Comparison of ENCODE assay signal across 17 cellular contexts in the genomic region with DNA sequence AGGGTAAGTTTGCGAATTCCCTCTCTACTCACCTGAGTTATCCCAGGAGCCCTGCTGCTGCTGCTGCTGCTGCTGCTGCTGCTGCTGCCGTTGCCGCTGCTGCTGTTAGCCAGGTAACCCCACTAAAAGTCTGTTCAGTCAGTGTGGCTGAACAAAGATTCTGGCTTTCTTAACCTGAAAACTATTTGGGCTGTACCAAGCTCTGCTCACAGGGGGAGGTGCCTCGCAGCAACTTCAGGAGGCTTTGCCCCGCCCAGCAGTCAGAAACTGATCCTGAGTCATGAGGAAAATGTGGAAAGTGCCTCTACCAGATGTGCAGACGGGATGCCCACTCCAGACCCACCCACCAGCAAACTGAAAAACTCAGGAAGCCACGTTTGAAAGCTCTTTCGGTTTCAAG. TPM values are rescaled to one million over a fixed set of nuclear protein-coding genes. Genes with fewer than 3 reads are reported as not detected.
DNase-seq lines count a peak whose midpoint lies in the region; ATAC-seq and TF ChIP-seq lines count a peak whose summit lies in the region.
"Had no signal": no experiment of that assay in that cellular context is flagged by ENCODE, and none has a peak within 500 bp of the region (broad histone marks: within the 10 kb centered on the region; RNA-seq: fewer than 3 reads in every experiment).

A gene with protein sequence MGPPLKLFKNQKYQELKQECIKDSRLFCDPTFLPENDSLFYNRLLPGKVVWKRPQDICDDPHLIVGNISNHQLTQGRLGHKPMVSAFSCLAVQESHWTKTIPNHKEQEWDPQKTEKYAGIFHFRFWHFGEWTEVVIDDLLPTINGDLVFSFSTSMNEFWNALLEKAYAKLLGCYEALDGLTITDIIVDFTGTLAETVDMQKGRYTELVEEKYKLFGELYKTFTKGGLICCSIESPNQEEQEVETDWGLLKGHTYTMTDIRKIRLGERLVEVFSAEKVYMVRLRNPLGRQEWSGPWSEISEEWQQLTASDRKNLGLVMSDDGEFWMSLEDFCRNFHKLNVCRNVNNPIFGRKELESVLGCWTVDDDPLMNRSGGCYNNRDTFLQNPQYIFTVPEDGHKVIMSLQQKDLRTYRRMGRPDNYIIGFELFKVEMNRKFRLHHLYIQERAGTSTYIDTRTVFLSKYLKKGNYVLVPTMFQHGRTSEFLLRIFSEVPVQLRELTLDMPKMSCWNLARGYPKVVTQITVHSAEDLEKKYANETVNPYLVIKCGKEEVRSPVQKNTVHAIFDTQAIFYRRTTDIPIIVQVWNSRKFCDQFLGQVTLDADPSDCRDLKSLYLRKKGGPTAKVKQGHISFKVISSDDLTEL (minus strand): TSS at position 145 of the 400 bp plus-strand sequence. CDS start 6,547 bp downstream, outside the sequence.

- H2BK20ac ChIP-seq in H9 (ENCODE audit: low read depth, low read length, poor library complexity, severe bottlenecking): no peak within 1 kb of the TSS

- no peak within 1 kb of the TSS for H3T11ph ChIP-seq in H9 (ENCODE audit: low read length)

- H3K79me2 ChIP-seq in H9 (ENCODE audit: insufficient read depth, low read length): no peaks in the 10 kb centered on the region

- no peak for TF ChIP-seq EP300 in stomach (IDR thresholded peaks at IDR 0.05)

- no CpG with 5 or more reads among the region's 8 CpGs for WGBS in H9 (ENCODE audit: extremely low coverage, insufficient read length, low lambda C conversion rate)
- 20 to 29% (median 23%) methylated on average over 5 to 8 of the region's 8 CpGs for WGBS in stomach, 5 donors

- peaks cover 24 to 29% of the 10 kb centered on the region in 2 experiments for H3K4me1 Mint-ChIP-seq in H9
- H3K4me1 Mint-ChIP-seq in activated T-helper 17 cell treated with anti-CD3 and anti-CD28 coated beads, Interleukin-2, amount 50 U/mL, for 72 hours: no peaks in the 10 kb centered on the region
- H3K4me1 Mint-ChIP-seq: activated CD4-positive, alpha-beta T cell treated with anti-CD3 and anti-CD28 coated beads for 36 hours; CD8-positive, alpha-beta memory T cell; naive B cell; stimulated activated naive B cell treated with anti-CD40 and anti-IgM and Interleukin-4, amounts not matched to agents 10 μg/mL and 1 μg/mL and 100 μg/mL, for 72 hours had no signal

- H3K4ac ChIP-seq in H9 (ENCODE audit: low read depth, low read length): no peak within 1 kb of the TSS

- H3K9ac ChIP-seq in H9 (ENCODE audit: extremely low read depth, insufficient read length, low read length): no peak within 1 kb of the TSS

- H4K20me1 ChIP-seq in H9 (ENCODE audit: control insufficient read depth, insufficient read depth, insufficient read length): no peaks in the 10 kb centered on the region

- intact Hi-C loops in stomach (cut with DNase I; ENCODE audit: low total_unique reads) (no loop called here), dorsolateral prefrontal cortex (cut with DNase I) (no loop called here)

- H3K27ac Mint-ChIP-seq in H9: peak within 1 kb of the TSS; percentile 10 to 20 (median 12); a peak in 4 of 7 replicates
- H3K27ac Mint-ChIP-seq in activated T-helper 17 cell treated with anti-CD3 and anti-CD28 coated beads, Interleukin-2, amount 50 U/mL, for 72 hours: no peak within 1 kb of the TSS
- H3K27ac Mint-ChIP-seq: activated CD4-positive, alpha-beta T cell treated with anti-CD3 and anti-CD28 coated beads for 36 hours; naive B cell; stimulated activated naive B cell treated with anti-CD40 and anti-IgM and Interleukin-4, amounts not matched to agents 10 μg/mL and 1 μg/mL and 100 μg/mL, for 72 hours had no signal

- H2AK5ac ChIP-seq in H9 (ENCODE audit: insufficient read length, low read length): no peak within 1 kb of the TSS

- no peak within 1 kb of the TSS for H3K14ac ChIP-seq in H9 (ENCODE audit: insufficient read depth, low read length)

- no peak within 1 kb of the TSS for H4K5ac ChIP-seq in H9 (ENCODE audit: insufficient read length, low read depth, low read length)

- no peak within 1 kb of the TSS for H2BK5ac ChIP-seq in H9 (ENCODE audit: insufficient read length, low read length)

- no peak within 1 kb of the TSS for H2AFZ ChIP-seq in H9 (ENCODE audit: low read length)

- H3K18ac ChIP-seq in H9 (ENCODE audit: insufficient read length, low read depth, low read length): no peak within 1 kb of the TSS

- no peaks in the 10 kb centered on the region for H3K36me3 ChIP-seq in stomach
- H3K36me3 ChIP-seq: SJSA1 had no signal

- H3K27ac ChIP-seq in H9 (ENCODE audit: insufficient read length, low read depth, low read length) (no peak within 1 kb of the TSS), stomach (no peak within 1 kb of the TSS), dorsolateral prefrontal cortex (no peak within 1 kb of the TSS)
- H3K27ac ChIP-seq: SJSA1 had no signal

- no peak within 1 kb of the TSS for H4K8ac ChIP-seq in H9 (replicated peaks; ENCODE audit: insufficient read length, low read depth, low read length)

- peak within 1 kb of the TSS in 2 of 4 donors; percentile 15 to 31 for H3K4me3 ChIP-seq in stomach
- no peak within 1 kb of the TSS for H3K4me3 ChIP-seq in dorsolateral prefrontal cortex
- H3K4me3 ChIP-seq: GM12878, SJSA1 had no signal

- H3K9me3 ChIP-seq in H9 (ENCODE audit: control insufficient read depth, low read depth, low read length) (no peaks in the 10 kb centered on the region), stomach (no peaks in the 10 kb centered on the region)
- H3K9me3 ChIP-seq: SJSA1 had no signal

- H3K23me2 ChIP-seq in H9 (ENCODE audit: insufficient read length, low read depth, low read length, poor library complexity, severe bottlenecking): no peaks in the 10 kb centered on the region

- no peak within 1 kb of the TSS for H3K56ac ChIP-seq in H9 (ENCODE audit: insufficient read length, low read depth, low read length)

- ATAC-seq in activated T-helper 17 cell treated with anti-CD3 and anti-CD28 coated beads, Interleukin-2, amount 50 U/mL, for 72 hours (replicated peaks): no peak
- ATAC-seq in GM19023 (IDR thresholded peaks at IDR 0.05; ENCODE audit: unreplicated experiment): no peak
- ATAC-seq in GM21786 (IDR thresholded peaks at IDR 0.05; ENCODE audit: unreplicated experiment): no peak
- ATAC-seq: activated CD4-positive, alpha-beta T cell treated with anti-CD3 and anti-CD28 coated beads for 36 hours; GM12878; stimulated activated naive B cell treated with anti-CD40 and anti-IgM and Interleukin-4, amounts not matched to agents 10 μg/mL and 1 μg/mL and 100 μg/mL, for 72 hours had no signal

- no peaks in the 10 kb centered on the region; the same call in 1 of the 2 replicates for H3K4me1 ChIP-seq in H9 (ENCODE audit: insufficient read depth, low read length)
- H3K4me1 ChIP-seq in stomach: no peaks in the 10 kb centered on the region
- H3K4me1 ChIP-seq: SJSA1 had no signal

- no peak within 1 kb of the TSS for H2BK120ac ChIP-seq in H9 (ENCODE audit: low read depth, low read length, poor library complexity, severe bottlenecking)

- DNase-seq in H9 (peak; percentile 79), astrocyte of the hippocampus (ENCODE audit: low read depth, low spot score) (peak; percentile 5), iPS-NIHi11 (ENCODE audit: low spot score) (peak; percentile 43), stomach (peak; percentile 38), dorsolateral prefrontal cortex (no peak)
- DNase-seq: activated CD4-positive, alpha-beta T cell treated with anti-CD3 and anti-CD28 coated beads for 36 hours; activated effector memory CD4-positive, alpha-beta T cell treated with anti-CD3 and anti-CD28 coated beads, Interleukin-2, amount 50 U/mL, for 16 hours; CD8-positive, alpha-beta memory T cell; cortex of kidney; naive B cell; NCI-H446; stimulated activated naive B cell treated with anti-CD40 and anti-IgM and Interleukin-4, amounts not matched to agents 10 μg/mL and 1 μg/mL and 100 μg/mL, for 72 hours had no signal

- H3K27me3 ChIP-seq in H9 (ENCODE audit: insufficient read depth, low read length): no peaks in the 10 kb centered on the region
- H3K27me3 ChIP-seq in stomach: peaks cover 0 to 21% (median 0%) of the 10 kb centered on the region in 3 donors
- peaks cover 0 to 98% (median 58%) of the 10 kb centered on the region in 45 donors for H3K27me3 ChIP-seq in dorsolateral prefrontal cortex
- H3K27me3 ChIP-seq: SJSA1 had no signal

- H3K9me3 Mint-ChIP-seq in H9: no peaks in the 10 kb centered on the region
- no peaks in the 10 kb centered on the region for H3K9me3 Mint-ChIP-seq in activated T-helper 17 cell treated with anti-CD3 and anti-CD28 coated beads, Interleukin-2, amount 50 U/mL, for 72 hours
- H3K9me3 Mint-ChIP-seq: CD8-positive, alpha-beta memory T cell; stimulated activated naive B cell treated with anti-CD40 and anti-IgM and Interleukin-4, amounts not matched to agents 10 μg/mL and 1 μg/mL and 100 μg/mL, for 72 hours had no signal

- H3K36me3 Mint-ChIP-seq in H9 (ENCODE audit: insufficient read depth in 1 of 3, low read depth in 3 of 3): no peaks in the 10 kb centered on the region
- H3K36me3 Mint-ChIP-seq in activated T-helper 17 cell treated with anti-CD3 and anti-CD28 coated beads, Interleukin-2, amount 50 U/mL, for 72 hours (ENCODE audit: low read depth): no peaks in the 10 kb centered on the region
- H3K36me3 Mint-ChIP-seq: CD8-positive, alpha-beta memory T cell; naive B cell; stimulated activated naive B cell treated with anti-CD40 and anti-IgM and Interleukin-4, amounts not matched to agents 10 μg/mL and 1 μg/mL and 100 μg/mL, for 72 hours had no signal

- H3K4me3 Mint-ChIP-seq in H9: peak within 1 kb of the TSS; percentile 43; a peak in 4 of 5 replicates
- H3K4me3 Mint-ChIP-seq in activated T-helper 17 cell treated with anti-CD3 and anti-CD28 coated beads, Interleukin-2, amount 50 U/mL, for 72 hours: no peak within 1 kb of the TSS
- H3K4me3 Mint-ChIP-seq: activated CD4-positive, alpha-beta T cell treated with anti-CD3 and anti-CD28 coated beads for 36 hours; CD8-positive, alpha-beta memory T cell; naive B cell; stimulated activated naive B cell treated with anti-CD40 and anti-IgM and Interleukin-4, amounts not matched to agents 10 μg/mL and 1 μg/mL and 100 μg/mL, for 72 hours had no signal

- no peak within 1 kb of the TSS for H3K23ac ChIP-seq in H9 (ENCODE audit: insufficient read length, low read depth, low read length)

- H2BK12ac ChIP-seq in H9 (ENCODE audit: insufficient read length, low read depth, low read length): no peak within 1 kb of the TSS

- TF ChIP-seq CTCF in H9 (conservative IDR thresholded peaks at IDR 0.05) (no peak), stomach (IDR thresholded peaks at IDR 0.05) (no peak), dorsolateral prefrontal cortex (IDR thresholded peaks at IDR 0.05 in 54 of 56, conservative IDR thresholded peaks at IDR 0.05 in 2 of 56; ENCODE audit: low read depth in 1 of 56, partially characterized antibody in 56 of 56) (no peak)

- peak within 1 kb of the TSS; percentile 3 for H3K4me2 ChIP-seq in H9 (ENCODE audit: insufficient read depth, insufficient read length, low read length)

- H3K27me3 Mint-ChIP-seq in H9 (ENCODE audit: low read depth): peaks cover 4% of the 10 kb centered on the region; the same call in 1 of the 2 replicates
- H3K27me3 Mint-ChIP-seq in activated T-helper 17 cell treated with anti-CD3 and anti-CD28 coated beads, Interleukin-2, amount 50 U/mL, for 72 hours: peaks cover 12% of the 10 kb centered on the region
- H3K27me3 Mint-ChIP-seq: activated CD4-positive, alpha-beta T cell treated with anti-CD3 and anti-CD28 coated beads for 36 hours; naive B cell had no signal

- no peaks in the 10 kb centered on the region for H3K79me1 ChIP-seq in H9 (ENCODE audit: insufficient read depth, low read depth, low read length, poor library complexity, severe bottlenecking)

- TF ChIP-seq POLR2A in stomach (IDR thresholded peaks at IDR 0.05): no peak

- no peak within 1 kb of the TSS for H2BK15ac ChIP-seq in H9 (ENCODE audit: low read depth, low read length)

- no peak within 1 kb of the TSS for H4K91ac ChIP-seq in H9 (ENCODE audit: insufficient read length, low read depth, low read length)

RNA-seq across cellular contexts. Expression of the gene that starts here (rescaled TPM):
- total RNA-seq in H9 (2021) (7.2 and 7.4 TPM in 2 replicates), stomach (10 to 100 TPM in 1 of 5 donors, 1 to 10 TPM in 2, under 1 TPM in 1, not detected in 1; 0.45 to 84.8 (median 4.2) TPM), dorsolateral prefrontal cortex (under 1 TPM in 10 of 120 experiments, not detected in 110; 0.12 to 0.23 (median 0.15) TPM)
- 1 to 10 TPM; 1.1 to 2.7 (median 2.5) TPM for polyA plus RNA-seq in stomach
- total RNA-seq in activated T-helper 17 cell treated with anti-CD3 and anti-CD28 coated beads, Interleukin-2, amount 50 U/mL, for 72 hours: not detected
- total RNA-seq: activated CD4-positive, alpha-beta T cell treated with anti-CD3 and anti-CD28 coated beads for 36 hours; CD8-positive, alpha-beta memory T cell; GM12878 had no signal
- polyA plus RNA-seq: CD8-positive, alpha-beta memory T cell; GM12878 had no signal

Comparison
In these comparisons a context has a peak if more than half of its experiments do, and no peak if none do; other contexts are left out.
1. DNase-seq: peak in H9 (single experiment), astrocyte of the hippocampus (single experiment), iPS-NIHi11 (single experiment) and stomach (single experiment); none in dorsolateral prefrontal cortex (0 of 10).